ENCODE assay signal across 8 cellular contexts in the genomic region with DNA sequence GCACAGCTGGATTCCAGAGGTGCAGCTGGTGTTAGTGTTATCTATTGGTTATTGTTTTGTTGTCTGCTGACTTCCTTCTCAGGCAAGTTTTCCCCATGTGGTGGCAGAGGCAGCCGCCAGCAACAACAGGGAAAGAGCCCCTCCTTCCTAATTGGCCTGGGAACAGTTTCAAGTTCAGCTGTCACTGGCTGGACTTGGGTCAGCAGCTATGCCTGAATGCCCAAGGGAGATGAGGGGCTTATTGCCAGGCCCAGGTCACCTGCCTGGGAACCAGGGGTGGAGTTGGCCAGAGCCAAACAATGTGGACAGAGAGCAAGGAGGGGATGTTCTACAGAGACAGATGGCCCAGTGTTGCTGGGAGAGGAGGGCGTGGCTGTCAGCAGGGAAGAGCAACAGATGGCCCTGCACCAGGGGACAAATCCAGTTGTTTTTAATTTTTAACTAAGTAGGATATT. TPM values are rescaled to one million over a fixed set of nuclear protein-coding genes. Genes with fewer than 3 reads are reported as not detected.
A peak's percentile ranks its signal among the peaks of the same experiment; 100 is the strongest.
DNase-seq lines count a peak whose midpoint lies in the region; ATAC-seq and TF ChIP-seq lines count a peak whose summit lies in the region.

No MANE protein-coding gene starts in this region.

- no peaks in the 10 kb centered on the region for H3K27me3 ChIP-seq in H7 (ENCODE audit: control insufficient read depth, insufficient read depth, low read length)

- in situ Hi-C loops in SK-MEL-5 (cut with HindIII; ENCODE audit: low pct_unique_long_range_greater_than_20kb, low sequenced_read_pairs), result no loop called here

- H3K4me3 ChIP-seq in H7 (ENCODE audit: insufficient read depth, low read depth, low read length), result no peak overlapping the region

- no peak overlapping the region for H3K27ac Mint-ChIP-seq in HFFc6
- H3K27ac Mint-ChIP-seq in glutamatergic neuron (ENCODE audit: unreplicated experiment), result peak overlapping the region; percentile 81
- H3K27ac Mint-ChIP-seq in progenitor cell of endocrine pancreas, result peak overlapping the region; percentile 87
- H3K27ac Mint-ChIP-seq in stimulated activated naive B cell treated with anti-CD40 and anti-IgM and Interleukin-4, amounts not matched to agents 10 μg/mL and 1 μg/mL and 100 μg/mL, for 72 hours, result no peak overlapping the region

- DNase-seq in HFFc6 (peak; percentile 3), SK-MEL-5 (ENCODE audit: low read depth, low spot score) (peak; percentile 72), glutamatergic neuron (peak; percentile 52), progenitor cell of endocrine pancreas (ENCODE audit: low spot score, unreplicated experiment) (no peak), NCI-H526 treated with DMSO at 0.1 percent for 48 hours (lab: John Stamatoyannopoulos, UW) (no peak), GM20000 (ENCODE audit: low spot score) (no peak), H7 (no peak)
- DNase-seq in stimulated activated naive B cell treated with anti-CD40 and anti-IgM and Interleukin-4, amounts not matched to agents 10 μg/mL and 1 μg/mL and 100 μg/mL, for 72 hours, result no peak

- H3K36me3 ChIP-seq in H7 (replicated peaks; ENCODE audit: control insufficient read depth, insufficient read depth, low read length), result peaks cover 2% of the 10 kb centered on the region

- H3K27me3 Mint-ChIP-seq in HFFc6 (ENCODE audit: insufficient read depth), result no peaks in the 10 kb centered on the region
- peaks cover 4% of the 10 kb centered on the region for H3K27me3 Mint-ChIP-seq in glutamatergic neuron (ENCODE audit: unreplicated experiment)
- H3K27me3 Mint-ChIP-seq in progenitor cell of endocrine pancreas, result no peaks in the 10 kb centered on the region
- no peaks in the 10 kb centered on the region for H3K27me3 Mint-ChIP-seq in stimulated activated naive B cell treated with anti-CD40 and anti-IgM and Interleukin-4, amounts not matched to agents 10 μg/mL and 1 μg/mL and 100 μg/mL, for 72 hours

- H3K4me3 Mint-ChIP-seq in HFFc6 (no peak overlapping the region), glutamatergic neuron (ENCODE audit: unreplicated experiment) (no peak overlapping the region), progenitor cell of endocrine pancreas (ENCODE audit: low read depth) (no peak overlapping the region)
- H3K4me3 Mint-ChIP-seq in stimulated activated naive B cell treated with anti-CD40 and anti-IgM and Interleukin-4, amounts not matched to agents 10 μg/mL and 1 μg/mL and 100 μg/mL, for 72 hours, result no peak overlapping the region

- no peak for ATAC-seq in stimulated activated naive B cell treated with anti-CD40 and anti-IgM and Interleukin-4, amounts not matched to agents 10 μg/mL and 1 μg/mL and 100 μg/mL, for 72 hours (replicated peaks)

- H3K9me3 Mint-ChIP-seq in HFFc6 (no peaks in the 10 kb centered on the region), glutamatergic neuron (ENCODE audit: unreplicated experiment) (peaks cover 8% of the 10 kb centered on the region), progenitor cell of endocrine pancreas (ENCODE audit: low read depth) (peaks cover 3% of the 10 kb centered on the region)
- H3K9me3 Mint-ChIP-seq in stimulated activated naive B cell treated with anti-CD40 and anti-IgM and Interleukin-4, amounts not matched to agents 10 μg/mL and 1 μg/mL and 100 μg/mL, for 72 hours, result no peaks in the 10 kb centered on the region

- H3K4me1 Mint-ChIP-seq in HFFc6 (ENCODE audit: low read depth), result peaks cover 20% of the 10 kb centered on the region; the same call in 1 of the 2 replicates
- peaks cover 21% of the 10 kb centered on the region for H3K4me1 Mint-ChIP-seq in glutamatergic neuron (ENCODE audit: low read depth, unreplicated experiment)
- H3K4me1 Mint-ChIP-seq in progenitor cell of endocrine pancreas (ENCODE audit: low read depth), result peaks cover 16% of the 10 kb centered on the region
- peaks cover 17 to 28% of the 10 kb centered on the region in 2 donors for H3K4me1 Mint-ChIP-seq in stimulated activated naive B cell treated with anti-CD40 and anti-IgM and Interleukin-4, amounts not matched to agents 10 μg/mL and 1 μg/mL and 100 μg/mL, for 72 hours

- no peak for TF ChIP-seq CTCF in HFFc6 (IDR thresholded peaks at IDR 0.05)
- TF ChIP-seq CTCF in glutamatergic neuron (IDR thresholded peaks at IDR 0.05; ENCODE audit: partially characterized antibody, unreplicated experiment), result no peak
- TF ChIP-seq CTCF in progenitor cell of endocrine pancreas (IDR thresholded peaks at IDR 0.05; ENCODE audit: unreplicated experiment), result no peak
- no peak for TF ChIP-seq CTCF in GM20000 (IDR thresholded peaks at IDR 0.05; ENCODE audit: extremely low read depth, missing control alignments)

- H3K36me3 Mint-ChIP-seq in HFFc6 (ENCODE audit: low read depth), result peaks cover 4% of the 10 kb centered on the region; the same call in 1 of the 2 replicates
- no peaks in the 10 kb centered on the region for H3K36me3 Mint-ChIP-seq in glutamatergic neuron (ENCODE audit: unreplicated experiment)
- H3K36me3 Mint-ChIP-seq in progenitor cell of endocrine pancreas (ENCODE audit: insufficient read depth), result peaks cover 4% of the 10 kb centered on the region
- H3K36me3 Mint-ChIP-seq in stimulated activated naive B cell treated with anti-CD40 and anti-IgM and Interleukin-4, amounts not matched to agents 10 μg/mL and 1 μg/mL and 100 μg/mL, for 72 hours, result peaks cover 32 to 34% of the 10 kb centered on the region in 2 donors

RNA-seq across cellular contexts. Expression of gene TPCN1, which starts 38.3 kb away (rescaled TPM):
- 10 to 100 TPM; 19.0 to 33.3 (median 20.6) TPM for total RNA-seq in HFFc6 (2021; fragmentation: NEBNext Ultra II Directional; extraction: Animal tissue kit (Norgen Biotek cat#: 25700))
- 14.3 and 16.3 TPM in 2 replicates for total RNA-seq in SK-MEL-5 (2014; rRNA removed; shearing (Covaris generic))
- 45.7 and 80.2 TPM in 2 replicates for polyA plus RNA-seq in SK-MEL-5 (2015; cell fraction: cytosol; rRNA removed)
- polyA plus RNA-seq in SK-MEL-5 (2015; cell fraction: nucleus; rRNA removed), result 165 and 212 TPM in 2 replicates
- total RNA-seq in glutamatergic neuron (ENCODE audit: unreplicated experiment) (7.9 TPM), progenitor cell of endocrine pancreas (32.1 and 34.1 TPM in 2 replicates)
- 19.2 and 20.7 TPM in 2 replicates for total RNA-seq in H7 (2014; rRNA removed; shearing (Covaris generic))

Comparison
In these comparisons a context has a peak if more than half of its experiments do, and no peak if none do; other contexts are left out.
1. DNase-seq: peak in HFFc6 (single experiment), SK-MEL-5 (single experiment) and glutamatergic neuron (single experiment); none in progenitor cell of endocrine pancreas (single experiment), NCI-H526 treated with DMSO at 0.1 percent for 48 hours (single experiment), stimulated activated naive B cell treated with anti-CD40 and anti-IgM and Interleukin-4, amounts not matched to agents 10 μg/mL and 1 μg/mL and 100 μg/mL, for 72 hours (single experiment), GM20000 (single experiment) and H7 (single experiment).
2. H3K27ac Mint-ChIP-seq: peak in glutamatergic neuron (single experiment) and progenitor cell of endocrine pancreas (single experiment); none in HFFc6 (single experiment) and stimulated activated naive B cell treated with anti-CD40 and anti-IgM and Interleukin-4, amounts not matched to agents 10 μg/mL and 1 μg/mL and 100 μg/mL, for 72 hours (single experiment).